11 cellular contexts compared by ENCODE assay signal in genomic region chr15:37133619-37134018, GRCh38. TPM values are rescaled to one million over a fixed set of nuclear protein-coding genes. Genes with fewer than 3 reads are reported as not detected.
DNase-seq lines count a peak whose midpoint lies in the region; ATAC-seq, FAIRE-seq and TF ChIP-seq lines count a peak whose summit lies in the region.
"Had no signal": no experiment of that assay in that cellular context is flagged by ENCODE, and none has a peak within 500 bp of the region (broad histone marks: within the 10 kb centered on the region; RNA-seq: fewer than 3 reads in every experiment).

No MANE protein-coding gene starts in this region.

- peaks cover 34% of the 10 kb centered on the region for H3K27me3 Mint-ChIP-seq in activated T-cell treated with anti-CD3 and anti-CD28 coated beads, Interleukin-2, amount 50 U/mL, for 24 hours

- no peaks in the 10 kb centered on the region for H3K4me1 ChIP-seq in body of pancreas
- no peaks in the 10 kb centered on the region for H3K4me1 ChIP-seq in kidney (ENCODE audit: control insufficient read depth in 1 of 2, insufficient read depth in 1 of 2, low read depth in 1 of 2, low read length in 2 of 2)

- 0% methylated on average over 1 of the region's 1 CpG for WGBS in body of pancreas, 2 donors

- H3K4me3 Mint-ChIP-seq in activated T-cell treated with anti-CD3 and anti-CD28 coated beads, Interleukin-2, amount 50 U/mL, for 24 hours: no peak overlapping the region

- no peaks in the 10 kb centered on the region for H3K36me3 Mint-ChIP-seq in activated T-cell treated with anti-CD3 and anti-CD28 coated beads, Interleukin-2, amount 50 U/mL, for 24 hours (ENCODE audit: low read depth)

- H3K4me3 ChIP-seq in body of pancreas (no peak overlapping the region), kidney (ENCODE audit: low read length in 2 of 2) (no peak overlapping the region)
- H3K4me3 ChIP-seq: stomach had no signal

- no peak overlapping the region for H3K27ac Mint-ChIP-seq in activated T-cell treated with anti-CD3 and anti-CD28 coated beads, Interleukin-2, amount 50 U/mL, for 24 hours

- H3K9me3 Mint-ChIP-seq in activated T-cell treated with anti-CD3 and anti-CD28 coated beads, Interleukin-2, amount 50 U/mL, for 24 hours: no peaks in the 10 kb centered on the region

- DNase-seq in DMS 273 treated with DMSO at 0.1 percent for 48 hours (lab: John Stamatoyannopoulos, UW) (peak; percentile 4), NCI-H1694 (lab: John Stamatoyannopoulos, UW) (peak; percentile 2), body of pancreas (no peak), myocyte (ENCODE audit: low read depth) (peak; percentile 17), NCI-H774 (lab: John Stamatoyannopoulos, UW) (no peak), kidney (no peak), NOMO-1 treated with dmso at 0.1 percent for 144 hours (lab: John Stamatoyannopoulos, UW; ENCODE audit: unreplicated experiment) (no peak)
- no peak for DNase-seq in activated T-cell treated with anti-CD3 and anti-CD28 coated beads, Interleukin-2, amount 50 U/mL, for 24 hours
- DNase-seq: brain microvascular endothelial cell, stomach had no signal

- no peak overlapping the region for H3K9ac ChIP-seq in kidney (ENCODE audit: low read length in 2 of 2)

- no peak for ATAC-seq in body of pancreas

- no peak for TF ChIP-seq POLR2A in body of pancreas (IDR thresholded peaks at IDR 0.05)

- no peak for FAIRE-seq in kidney (lab: Jason Lieb, UNC)

- intact Hi-C loops in body of pancreas (cut with DNase I) (loop anchor here (5.0 to 10.0 kb wide), 2 partner anchors 251 to 649 kb away; no protein-coding TSS in a partner anchor), kidney (cut with DNase I) (no loop called here)

- no peaks in the 10 kb centered on the region for H3K4me1 Mint-ChIP-seq in activated T-cell treated with anti-CD3 and anti-CD28 coated beads, Interleukin-2, amount 50 U/mL, for 24 hours (ENCODE audit: low read depth)

- no peaks in the 10 kb centered on the region for H3K9me3 ChIP-seq in body of pancreas
- no peaks in the 10 kb centered on the region for H3K9me3 ChIP-seq in kidney (ENCODE audit: control insufficient read depth in 1 of 2, low read length in 2 of 2)
- H3K9me3 ChIP-seq: stomach had no signal

- H3K27ac ChIP-seq in body of pancreas (no peak overlapping the region), kidney (ENCODE audit: low read depth in 2 of 2, low read length in 2 of 2) (no peak overlapping the region)
- H3K27ac ChIP-seq: brain microvascular endothelial cell, stomach had no signal

- peak in 4 of 7 experiments; percentile 29 to 49 (median 44) for TF ChIP-seq CTCF in body of pancreas (IDR thresholded peaks at IDR 0.05)
- no peak for TF ChIP-seq CTCF in kidney (IDR thresholded peaks at IDR 0.05; ENCODE audit: borderline replicate concordance, extremely low read depth, insufficient read depth)

- H3K36me3 ChIP-seq in body of pancreas (replicated peaks in 1 of 2; ENCODE audit: insufficient read depth in 1 of 2, low read depth in 2 of 2) (no peaks in the 10 kb centered on the region), kidney (ENCODE audit: control insufficient read depth in 1 of 2, insufficient read depth in 2 of 2, low read length in 2 of 2) (no peaks in the 10 kb centered on the region)
- H3K36me3 ChIP-seq: brain microvascular endothelial cell, stomach had no signal

- H3K27me3 ChIP-seq in body of pancreas: no peaks in the 10 kb centered on the region

RNA-seq across cellular contexts. Expression of gene MEIS2, which starts 33.3 kb away (rescaled TPM):
- total RNA-seq in body of pancreas (10 to 100 TPM; 11.9 to 86.0 TPM), myocyte (4.0 and 7.3 TPM in 2 replicates), kidney (50.9 TPM)
- 5.8 TPM for polyA plus RNA-seq in myocyte (2012)
- polyA plus RNA-seq in kidney (ENCODE audit: insufficient read depth, low read depth, low replicate concordance): 14.7 TPM
- total RNA-seq: T-helper 2 cell treated with Interferon-gamma antibody and Interleukin-4, amounts not matched to agents 100 ng/mL and 5 ng/mL, for 36 hours had no signal

Comparison
In these comparisons a context has a peak if more than half of its experiments do, and no peak if none do; other contexts are left out.
1. DNase-seq: peak in DMS 273 treated with DMSO at 0.1 percent for 48 hours (single experiment), NCI-H1694 (single experiment) and myocyte (single experiment); none in body of pancreas (0 of 4), NCI-H774 (single experiment), activated T-cell treated with anti-CD3 and anti-CD28 coated beads, Interleukin-2, amount 50 U/mL, for 24 hours (single experiment), kidney (single experiment) and NOMO-1 treated with dmso at 0.1 percent for 144 hours (single experiment).